In genomic region chr15:66294932-66295235, GRCh38 we compare ENCODE assay signal across 9 cellular contexts. TPM values are rescaled to one million over a fixed set of nuclear protein-coding genes. Genes with fewer than 3 reads are reported as not detected.
A peak's percentile ranks its signal among the peaks of the same experiment; 100 is the strongest.
DNase-seq lines count a peak whose midpoint lies in the region; TF ChIP-seq lines count a peak whose summit lies in the region.
"Had no signal": no experiment of that assay in that cellular context is flagged by ENCODE, and none has a peak within 500 bp of the region (broad histone marks: within the 10 kb centered on the region; RNA-seq: fewer than 3 reads in every experiment).

No MANE protein-coding gene starts in this region.

- H3K27me3 ChIP-seq in SJSA1 (replicated peaks) (no peaks in the 10 kb centered on the region), stomach (no peaks in the 10 kb centered on the region)

- no peaks in the 10 kb centered on the region for H3K27me3 Mint-ChIP-seq in T-helper 1 cell treated with Interleukin-12 subunit alpha and Interleukin-12 subunit beta and Interleukin-4 antibody, amounts not matched to agents 30 μg/mL and 1 μg/mL, for 36 hours (ENCODE audit: low read depth)

- H3K4me1 ChIP-seq in SJSA1 (replicated peaks) (peaks cover 66% of the 10 kb centered on the region), stomach (peaks cover 12 to 44% (median 30%) of the 10 kb centered on the region in 4 donors)

- H3K36me3 ChIP-seq in SJSA1 (peaks cover 9% of the 10 kb centered on the region), stomach (peaks cover 0 to 12% (median 5%) of the 10 kb centered on the region in 4 donors)

- H3K9me3 Mint-ChIP-seq in T-helper 1 cell treated with Interleukin-12 subunit alpha and Interleukin-12 subunit beta and Interleukin-4 antibody, amounts not matched to agents 30 μg/mL and 1 μg/mL, for 36 hours: no peaks in the 10 kb centered on the region
- H3K9me3 Mint-ChIP-seq: dendritic cell treated with granulocyte-macrophage colony-stimulating factor and Interleukin-4, amounts not matched to agents 40 ng/mL and 50 ng/mL, for 4 days had no signal

- peaks cover 10% of the 10 kb centered on the region for H3K36me3 Mint-ChIP-seq in T-helper 1 cell treated with Interleukin-12 subunit alpha and Interleukin-12 subunit beta and Interleukin-4 antibody, amounts not matched to agents 30 μg/mL and 1 μg/mL, for 36 hours (ENCODE audit: low read depth)

- no peak for DNase-seq in T-helper 1 cell
- no peak for DNase-seq in SJSA1 (ENCODE audit: low read depth in 1 of 2, low spot score in 2 of 2)
- DNase-seq in fibroblast of the aortic adventitia (ENCODE audit: low read depth): peak; percentile 64
- no peak for DNase-seq in stomach
- DNase-seq in NCI-H748 treated with DMSO at 0.1 percent for 48 hours (lab: John Stamatoyannopoulos, UW): no peak
- DNase-seq in NCI-H2196 (lab: John Stamatoyannopoulos, UW; ENCODE audit: unreplicated experiment): no peak
- DNase-seq in hypothalamus (lab: John Stamatoyannopoulos, UW): no peak

- TF ChIP-seq CTCF in fibroblast of the aortic adventitia (IDR thresholded peaks at IDR 0.05; ENCODE audit: insufficient read depth, low read length) (no peak), stomach (IDR thresholded peaks at IDR 0.05) (no peak)

- peaks cover 38% of the 10 kb centered on the region for H3K4me1 Mint-ChIP-seq in T-helper 1 cell treated with Interleukin-12 subunit alpha and Interleukin-12 subunit beta and Interleukin-4 antibody, amounts not matched to agents 30 μg/mL and 1 μg/mL, for 36 hours (ENCODE audit: low read depth)

- no peak for TF ChIP-seq EP300 in stomach (IDR thresholded peaks at IDR 0.05)

- peak overlapping the region; percentile 84 for H3K4me3 Mint-ChIP-seq in T-helper 1 cell treated with Interleukin-12 subunit alpha and Interleukin-12 subunit beta and Interleukin-4 antibody, amounts not matched to agents 30 μg/mL and 1 μg/mL, for 36 hours

- WGBS in stomach, 5 donors: 40 to 52% (median 42%) methylated on average over 3 of the region's 3 CpGs

- no peak for TF ChIP-seq POLR2A in stomach (IDR thresholded peaks at IDR 0.05)

- H3K4me3 ChIP-seq in SJSA1 (peak overlapping the region; percentile 67), fibroblast of the aortic adventitia (ENCODE audit: low read depth, low read length) (peak overlapping the region; percentile 23), stomach (peak overlapping the region in 3 of 4 donors; percentile 74 to 80 (median 75))

- intact Hi-C loops in stomach (cut with DNase I; ENCODE audit: low total_unique reads): no loop called here

- H3K27ac ChIP-seq in SJSA1 (peak overlapping the region; percentile 85), stomach (peak overlapping the region in 3 of 5 donors; percentile 84 to 96 (median 92))

- H3K9me3 ChIP-seq in SJSA1 (replicated peaks) (no peaks in the 10 kb centered on the region), stomach (no peaks in the 10 kb centered on the region)

- H3K27ac Mint-ChIP-seq in T-helper 1 cell treated with Interleukin-12 subunit alpha and Interleukin-12 subunit beta and Interleukin-4 antibody, amounts not matched to agents 30 μg/mL and 1 μg/mL, for 36 hours: peak overlapping the region; percentile 87

RNA-seq across cellular contexts. Expression of gene DIS3L, which starts 1.5 kb away (rescaled TPM):
- total RNA-seq in SJSA1 (2014; rRNA removed; shearing (Covaris generic)): 22.4 TPM in 2 replicates
- total RNA-seq in fibroblast of the aortic adventitia (ENCODE audit: low replicate concordance) (25.6 and 41.8 TPM in 2 replicates), stomach (10 to 100 TPM; 12.8 to 35.1 (median 20.9) TPM)
- 10 to 100 TPM in 2 of 3 donors, 1 to 10 TPM in 1; 8.8 to 12.5 (median 11.8) TPM for polyA plus RNA-seq in stomach

RNA-seq across cellular contexts. Expression of gene MEGF11, which starts 41.3 kb away (rescaled TPM):
- total RNA-seq in SJSA1 (2014; rRNA removed; shearing (Covaris generic)): 0.03 TPM in 1 of 2 replicates, not detected in the other
- total RNA-seq in fibroblast of the aortic adventitia (ENCODE audit: low replicate concordance) (0.36 TPM in 1 of 2 replicates, not detected in the other), stomach (under 1 TPM in 1 of 5 donors, not detected in 4; 0.92 TPM)
- under 1 TPM; 0.05 to 0.15 (median 0.12) TPM for polyA plus RNA-seq in stomach

Comparison
In these comparisons a context has a peak if more than half of its experiments do, and no peak if none do; other contexts are left out.
1. H3K4me3 ChIP-seq: peak in every context shown above with its lines; median percentile 75 in stomach; 67 in SJSA1; 23 in fibroblast of the aortic adventitia.